Comparison of ENCODE assay signal across 26 cellular contexts in genomic region chrY:8594657-8595056, GRCh38.
"Had no signal": no experiment of that assay in that cellular context is flagged by ENCODE, and none has a peak within 500 bp of the region (broad histone marks: within the 10 kb centered on the region; RNA-seq: fewer than 3 reads in every experiment).

No MANE protein-coding gene starts in this region.

- ATAC-seq: stimulated activated effector memory CD8-positive, alpha-beta T cell treated with anti-CD3 and anti-CD28 coated beads, Interleukin-12 subunit alpha, Interleukin-12 subunit beta, amount 100 ng/mL, for 72 hours; stimulated activated memory B cell treated with anti-CD40 and anti-IgM and Interleukin-4, amounts not matched to agents 10 μg/mL and 1 μg/mL and 100 μg/mL, for 72 hours; stimulated activated naive B cell treated with anti-CD40 and anti-IgM and Interleukin-4, amounts not matched to agents 10 μg/mL and 1 μg/mL and 100 μg/mL, for 72 hours; stimulated activated naive CD8-positive, alpha-beta T cell treated with anti-CD3 and anti-CD28 coated beads, Interleukin-15, amount 100 ng/mL, for 72 hours; stimulated activated naive CD8-positive, alpha-beta T cell treated with anti-CD3 and anti-CD28 coated beads, Interleukin-15, Interleukin-2, amounts not matched to agents 100 U/mL and 50 U/mL, for 24 hours; upper lobe of right lung had no signal

- H3K4me3 ChIP-seq: stomach, suprapubic skin, testis, thoracic aorta, thyroid gland, tibial artery, tibial nerve, transverse colon, upper lobe of left lung, upper lobe of right lung, uterus, vagina had no signal

- H3K27me3 ChIP-seq: stomach, suprapubic skin, testis, thyroid gland, tibial artery, tibial nerve, transverse colon, upper lobe of left lung, upper lobe of right lung, uterus, vagina had no signal

- H3K27ac ChIP-seq: stomach, suprapubic skin, testis, thoracic aorta, thyroid gland, tibial artery, tibial nerve, transverse colon, upper lobe of left lung, upper lobe of right lung, uterus, vagina had no signal

- H3K9me3 ChIP-seq: stomach, suprapubic skin, testis, thoracic aorta, thyroid gland, tibial artery, tibial nerve, transverse colon, upper lobe of left lung, upper lobe of right lung, uterus, vagina had no signal

- DNase-seq: stimulated activated CD4-positive, alpha-beta T cell treated with anti-CD3 and anti-CD28 coated beads, Interleukin-2, amount 100 ng/mL, for 48 hours; stimulated activated CD4-positive, alpha-beta T cell treated with anti-CD3 and anti-CD28 coated beads, Interleukin-4, amount 100 ng/mL, for 1 hour; stimulated activated CD4-positive, alpha-beta T cell treated with anti-CD3 and anti-CD28 coated beads, Interleukin-4, amount 100 ng/mL, for 24 hours; stimulated activated CD4-positive, alpha-beta T cell treated with anti-CD3 and anti-CD28 coated beads, Interleukin-4, amount 100 ng/mL, for 4 hours; stimulated activated CD8-positive, alpha-beta memory T cell treated with anti-CD3 and anti-CD28 coated beads, Interleukin-4, amount 100 ng/mL, for 48 hours; stimulated activated naive B cell treated with anti-CD40 and anti-IgM and Interleukin-4, amounts not matched to agents 10 μg/mL and 1 μg/mL and 100 μg/mL, for 72 hours; stimulated activated naive CD4-positive, alpha-beta T cell; stimulated activated naive CD4-positive, alpha-beta T cell treated with Interleukin-2 at 50 U/mL for 16 hours; stimulated activated naive CD8-positive, alpha-beta T cell treated with anti-CD3 and anti-CD28 coated beads, Interleukin-15, amount 100 ng/mL, for 72 hours; stimulated activated naive CD8-positive, alpha-beta T cell treated with anti-CD3 and anti-CD28 coated beads, Interleukin-15, Interleukin-2, amounts not matched to agents 100 U/mL and 50 U/mL, for 24 hours; stomach; substantia nigra; testis; thyroid gland; tibial artery; transverse colon; trophoblast cell; upper lobe of left lung; upper lobe of right lung; uterus had no signal

- H3K4me1 ChIP-seq: stomach, suprapubic skin, testis, thyroid gland, tibial artery, transverse colon, upper lobe of left lung, upper lobe of right lung, uterus, vagina had no signal
